Comparison of ENCODE assay signal across 20 cellular contexts in genomic region chr7:134024729-134025128, GRCh38.
DNase-seq lines count a peak whose midpoint lies in the region.
"Had no signal": no experiment of that assay in that cellular context is flagged by ENCODE, and none has a peak within 500 bp of the region (broad histone marks: within the 10 kb centered on the region; RNA-seq: fewer than 3 reads in every experiment).

No MANE protein-coding gene starts in this region.

- H3K4me3 ChIP-seq in adipocyte (ENCODE audit: low read length): no peak overlapping the region
- H3K4me3 ChIP-seq: cardiac muscle cell, esophagus squamous epithelium, GM12878, skin epidermis had no signal

- H3K4me1 ChIP-seq in adipocyte (ENCODE audit: control insufficient read depth, insufficient read depth, low read length): no peaks in the 10 kb centered on the region

- H3K27me3 ChIP-seq in adipocyte (replicated peaks; ENCODE audit: control insufficient read depth, insufficient read depth, low read length): no peaks in the 10 kb centered on the region
- H3K27me3 ChIP-seq: cardiac muscle cell, esophagus squamous epithelium had no signal

- peak; percentile 7 for DNase-seq in COR-L47 (lab: John Stamatoyannopoulos, UW)
- peak; percentile 18 for DNase-seq in LHCN-M2 (ENCODE audit: low read depth)
- peak; percentile 11 for DNase-seq in adipocyte (ENCODE audit: low read depth)
- peak; percentile 4 for DNase-seq in iris pigment epithelial cell (ENCODE audit: low read depth)
- no peak for DNase-seq in 8988T
- no peak for DNase-seq in activated naive CD4-positive, alpha-beta T cell treated with anti-CD3 and anti-CD28 coated beads, Interleukin-2, amount 50 U/mL, for 16 hours
- no peak for DNase-seq in hypothalamus (lab: John Stamatoyannopoulos, UW)
- DNase-seq in NCI-H1417 treated with DMSO at 0.1 percent for 48 hours (lab: John Stamatoyannopoulos, UW): no peak
- DNase-seq: activated CD4-positive, alpha-beta T cell treated with anti-CD3 and anti-CD28 coated beads, Interleukin-2, amount 10 ng/mL, durations not matched to agents 24 days and 14 days; activated naive CD4-positive, alpha-beta T cell treated with anti-CD3 and anti-CD28 coated beads for 36 hours; activated T-cell treated with anti-CD3 and anti-CD28 coated beads, Interleukin-2, amount 50 U/mL, for 48 hours; CD8-positive, alpha-beta T cell; DND-41; esophagus squamous epithelium; glutamatergic neuron; NCI-H748 treated with DMSO at 0.1 percent for 48 hours; nucleus accumbens had no signal

- H3K9ac ChIP-seq in adipocyte (ENCODE audit: low read length): no peak overlapping the region

- no peaks in the 10 kb centered on the region for H3K36me3 ChIP-seq in adipocyte (ENCODE audit: control insufficient read depth, insufficient read depth, low read length, severe bottlenecking)
- H3K36me3 ChIP-seq: cardiac muscle cell, esophagus squamous epithelium had no signal

- H3K9me3 ChIP-seq in adipocyte (ENCODE audit: control insufficient read depth, low read length): peaks cover 3% of the 10 kb centered on the region
- H3K9me3 ChIP-seq: esophagus squamous epithelium had no signal

Comparison
In these comparisons a context has a peak if more than half of its experiments do, and no peak if none do; other contexts are left out.
1. DNase-seq: peak in COR-L47 (single experiment), LHCN-M2 (single experiment), adipocyte (single experiment) and iris pigment epithelial cell (single experiment); none in 8988T (single experiment), activated naive CD4-positive, alpha-beta T cell treated with anti-CD3 and anti-CD28 coated beads, Interleukin-2, amount 50 U/mL, for 16 hours (single experiment), hypothalamus (0 of 51) and NCI-H1417 treated with DMSO at 0.1 percent for 48 hours (single experiment).